In the genomic region with DNA sequence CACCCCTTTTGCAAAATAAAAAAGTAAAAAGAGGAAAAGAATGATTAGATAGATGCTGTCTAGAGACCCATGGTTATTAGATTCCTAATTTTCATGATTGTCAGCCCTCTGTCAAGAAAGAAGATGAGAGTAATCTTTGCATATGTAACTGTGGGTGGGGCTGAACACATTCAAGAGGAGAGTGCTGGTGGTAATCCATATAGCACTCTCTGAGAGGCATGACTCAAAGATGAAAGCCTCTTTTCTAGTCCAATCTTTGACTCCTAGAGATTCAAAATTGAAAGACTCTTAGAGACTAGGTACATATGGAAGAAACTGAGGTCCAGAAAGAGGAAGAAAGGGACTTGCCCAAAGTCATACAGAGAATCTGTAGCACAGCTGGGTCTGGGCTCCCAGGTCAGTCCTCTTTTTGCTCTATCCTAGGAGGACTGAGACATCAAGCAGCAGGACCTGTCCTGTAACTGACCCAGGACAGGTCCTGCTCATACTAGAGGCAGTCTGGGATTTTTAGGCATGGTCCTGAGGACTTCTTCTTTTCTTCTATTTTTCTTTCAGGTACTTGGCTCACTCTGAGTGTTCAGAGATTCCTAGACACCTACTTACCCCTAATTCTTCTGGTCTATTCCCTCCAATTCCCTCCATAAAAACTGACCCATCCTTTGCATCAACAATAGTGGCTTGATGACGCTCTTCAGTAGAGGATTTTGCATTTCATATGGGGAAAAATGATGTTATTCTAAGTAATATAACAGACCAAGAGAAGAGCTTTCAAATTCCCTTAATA, we compare ENCODE assay signal across 9 cellular contexts. TPM values are rescaled to one million over a fixed set of nuclear protein-coding genes. Genes with fewer than 3 reads are reported as not detected.
DNase-seq lines count a peak whose midpoint lies in the region; ATAC-seq and TF ChIP-seq lines count a peak whose summit lies in the region.
"Had no signal": no experiment of that assay in that cellular context is flagged by ENCODE, and none has a peak within 500 bp of the region (broad histone marks: within the 10 kb centered on the region; RNA-seq: fewer than 3 reads in every experiment).

No MANE protein-coding gene starts in this region.

- CTCF ChIA-PET in activated CD8-positive, alpha-beta T cell treated with anti-CD3 and anti-CD28 coated beads for 36 hours (lab: Charles Lee): interaction anchor here (0.8 to 1.4 kb wide), 5 partner anchors 9 to 434 kb away, joined by 3 to 6 read pairs (median 3); no protein-coding TSS in a partner anchor

- H3K27ac Mint-ChIP-seq in activated CD8-positive, alpha-beta T cell treated with anti-CD3 and anti-CD28 coated beads for 36 hours: peak overlapping the region; percentile 54
- peak overlapping the region; percentile 33 for H3K27ac Mint-ChIP-seq in stimulated activated naive B cell treated with anti-CD40 and anti-IgM and Interleukin-4, amounts not matched to agents 10 μg/mL and 1 μg/mL and 100 μg/mL, for 72 hours

- no peaks in the 10 kb centered on the region for H3K4me1 ChIP-seq in prostate gland (replicated peaks)

- TF ChIP-seq POLR2A in prostate gland (IDR thresholded peaks at IDR 0.05): no peak

- POLR2A ChIA-PET in activated CD8-positive, alpha-beta T cell treated with anti-CD3 and anti-CD28 coated beads for 36 hours (lab: Charles Lee): no interaction called here

- no peaks in the 10 kb centered on the region for H3K27me3 ChIP-seq in prostate gland (replicated peaks; ENCODE audit: insufficient read depth)

- H3K9me3 ChIP-seq in prostate gland: no peaks in the 10 kb centered on the region

- TF ChIP-seq CTCF in activated CD8-positive, alpha-beta T cell treated with anti-CD3 and anti-CD28 coated beads for 36 hours (IDR thresholded peaks at IDR 0.05): no peak
- TF ChIP-seq CTCF in prostate gland (IDR thresholded peaks at IDR 0.05): no peak

- no peak overlapping the region for H3K4me3 Mint-ChIP-seq in activated CD8-positive, alpha-beta T cell treated with anti-CD3 and anti-CD28 coated beads for 36 hours
- H3K4me3 Mint-ChIP-seq in stimulated activated naive B cell treated with anti-CD40 and anti-IgM and Interleukin-4, amounts not matched to agents 10 μg/mL and 1 μg/mL and 100 μg/mL, for 72 hours: peak overlapping the region; percentile 47 to 66

- H3K36me3 Mint-ChIP-seq in activated CD8-positive, alpha-beta T cell treated with anti-CD3 and anti-CD28 coated beads for 36 hours (ENCODE audit: low read depth): peaks cover 2% of the 10 kb centered on the region
- H3K36me3 Mint-ChIP-seq in stimulated activated naive B cell treated with anti-CD40 and anti-IgM and Interleukin-4, amounts not matched to agents 10 μg/mL and 1 μg/mL and 100 μg/mL, for 72 hours: peaks cover 4 to 6% of the 10 kb centered on the region in 2 donors

- peak; percentile 26 for DNase-seq in SIG-M5 treated with dmso at 0.1 percent for 504 hours (lab: John Stamatoyannopoulos, UW; ENCODE audit: unreplicated experiment)
- DNase-seq in SIG-M5 (lab: John Stamatoyannopoulos, UW): no peak
- DNase-seq in activated CD8-positive, alpha-beta T cell treated with anti-CD3 and anti-CD28 coated beads for 36 hours: no peak
- no peak for DNase-seq in stimulated activated naive B cell treated with anti-CD40 and anti-IgM and Interleukin-4, amounts not matched to agents 10 μg/mL and 1 μg/mL and 100 μg/mL, for 72 hours
- DNase-seq in prostate gland (ENCODE audit: low spot score): no peak
- DNase-seq in anterior cingulate cortex (lab: John Stamatoyannopoulos, UW): no peak
- DNase-seq in AG20443 (ENCODE audit: low spot score): no peak
- DNase-seq: stimulated activated CD4-positive, alpha-beta T cell treated with anti-CD3 and anti-CD28 coated beads, Interleukin-4, amount 100 ng/mL, for 1 hour had no signal

- no peak overlapping the region for H3K4me3 ChIP-seq in prostate gland

- H3K4me1 Mint-ChIP-seq in activated CD8-positive, alpha-beta T cell treated with anti-CD3 and anti-CD28 coated beads for 36 hours (ENCODE audit: low read depth): peaks cover 79% of the 10 kb centered on the region
- peaks cover 72 to 82% of the 10 kb centered on the region in 2 donors for H3K4me1 Mint-ChIP-seq in stimulated activated naive B cell treated with anti-CD40 and anti-IgM and Interleukin-4, amounts not matched to agents 10 μg/mL and 1 μg/mL and 100 μg/mL, for 72 hours

- H3K27ac ChIP-seq in prostate gland: no peak overlapping the region

- no peaks in the 10 kb centered on the region for H3K9me3 Mint-ChIP-seq in activated CD8-positive, alpha-beta T cell treated with anti-CD3 and anti-CD28 coated beads for 36 hours
- H3K9me3 Mint-ChIP-seq in stimulated activated naive B cell treated with anti-CD40 and anti-IgM and Interleukin-4, amounts not matched to agents 10 μg/mL and 1 μg/mL and 100 μg/mL, for 72 hours: peaks cover under 1% of the 10 kb centered on the region in 2 donors

- 100% methylated on average over 1 of the region's 1 CpG for WGBS in prostate gland

- H3K27me3 Mint-ChIP-seq in activated CD8-positive, alpha-beta T cell treated with anti-CD3 and anti-CD28 coated beads for 36 hours: no peaks in the 10 kb centered on the region
- H3K27me3 Mint-ChIP-seq in stimulated activated naive B cell treated with anti-CD40 and anti-IgM and Interleukin-4, amounts not matched to agents 10 μg/mL and 1 μg/mL and 100 μg/mL, for 72 hours: no peaks in the 10 kb centered on the region

- ATAC-seq in HG02798 (IDR thresholded peaks at IDR 0.05; ENCODE audit: poor library complexity, unreplicated experiment): peak; percentile 36
- ATAC-seq in activated CD8-positive, alpha-beta T cell treated with anti-CD3 and anti-CD28 coated beads for 36 hours: peak; percentile 49
- ATAC-seq in stimulated activated naive B cell treated with anti-CD40 and anti-IgM and Interleukin-4, amounts not matched to agents 10 μg/mL and 1 μg/mL and 100 μg/mL, for 72 hours (replicated peaks): peak; percentile 8 to 22

- intact Hi-C loops in activated CD8-positive, alpha-beta T cell treated with anti-CD3 and anti-CD28 coated beads for 36 hours (cut with micrococcal nuclease): no loop called here
- intact Hi-C loops in prostate gland (cut with DNase I): no loop called here

- H3K36me3 ChIP-seq in prostate gland: no peaks in the 10 kb centered on the region

RNA-seq across cellular contexts. Expression of a gene that starts 23.8 kb away (rescaled TPM):
- under 1 TPM in 1 of 2 experiments, not detected in 1; 0.23 TPM for total RNA-seq in activated CD8-positive, alpha-beta T cell treated with anti-CD3 and anti-CD28 coated beads for 36 hours
- total RNA-seq in prostate gland: 10 to 100 TPM; 14.5 to 31.5 TPM

Comparison
In these comparisons a context has a peak if more than half of its experiments do, and no peak if none do; other contexts are left out.
1. RNA of a gene that starts 23.8 kb away (total RNA-seq): 14.5 to 31.5 TPM in prostate gland; 0.23 TPM in activated CD8-positive, alpha-beta T cell treated with anti-CD3 and anti-CD28 coated beads for 36 hours; every median in the first group is over 10 times any median in the second.
2. Peak in every context shown above with its lines, with median percentiles within 50 percentile points of each other: ATAC-seq.